Comparison of ENCODE assay signal across 9 cellular contexts in genomic region chr17:7716299-7716886, GRCh38. TPM values are rescaled to one million over a fixed set of nuclear protein-coding genes. Genes with fewer than 3 reads are reported as not detected.
DNase-seq lines count a peak whose midpoint lies in the region; ATAC-seq, FAIRE-seq and TF ChIP-seq lines count a peak whose summit lies in the region.
"Had no signal": no experiment of that assay in that cellular context is flagged by ENCODE, and none has a peak within 500 bp of the region (broad histone marks: within the 10 kb centered on the region; RNA-seq: fewer than 3 reads in every experiment).

No MANE protein-coding gene starts in this region.

- H3K4me3 ChIP-seq in heart left ventricle (peak overlapping the region; percentile 11 to 85 (median 59)), mesodermal cell (ENCODE audit: extremely low read depth, insufficient read depth, low read length, poor library complexity, severe bottlenecking) (peak overlapping the region; percentile 63), vagina (peak overlapping the region; percentile 57 to 72)

- no peaks in the 10 kb centered on the region for H3K36me3 ChIP-seq in heart left ventricle
- no peaks in the 10 kb centered on the region for H3K36me3 ChIP-seq in mesodermal cell (ENCODE audit: control insufficient read depth, insufficient read depth, low read length)
- no peaks in the 10 kb centered on the region for H3K36me3 ChIP-seq in vagina

- FAIRE-seq in frontal cortex (lab: Jason Lieb, UNC), result no peak

- H3K27ac ChIP-seq in heart left ventricle (peak overlapping the region in 1 of 12 donors; percentile 68), caudate nucleus (ENCODE audit: low read depth, low read length) (peak overlapping the region; percentile 44), mesodermal cell (ENCODE audit: low read depth, low read length, severe bottlenecking) (peak overlapping the region; percentile 69), vagina (peak overlapping the region; percentile 74)

- H3K4me1 ChIP-seq in heart left ventricle (peaks cover 0 to 21% (median 8%) of the 10 kb centered on the region in 12 donors), mesodermal cell (ENCODE audit: control insufficient read depth, insufficient read depth, low read length, poor library complexity, severe bottlenecking) (peaks cover 4% of the 10 kb centered on the region), vagina (peaks cover 24% of the 10 kb centered on the region)

- TF ChIP-seq POLR2A in heart left ventricle (IDR thresholded peaks at IDR 0.05) (no peak), vagina (IDR thresholded peaks at IDR 0.05) (no peak)

- ATAC-seq in heart left ventricle (no peak), GM18511 (IDR thresholded peaks at IDR 0.05; ENCODE audit: unreplicated experiment) (no peak)

- H3K9me3 ChIP-seq in heart left ventricle, result no peaks in the 10 kb centered on the region
- H3K9me3 ChIP-seq in mesodermal cell (ENCODE audit: control insufficient read depth, low read length), result no peaks in the 10 kb centered on the region
- H3K9me3 ChIP-seq in vagina, result no peaks in the 10 kb centered on the region

- H3K27me3 ChIP-seq in heart left ventricle (peaks cover 0 to 61% (median 22%) of the 10 kb centered on the region in 9 donors), vagina (no peaks in the 10 kb centered on the region)

- TF ChIP-seq CTCF in heart left ventricle (IDR thresholded peaks at IDR 0.05), result no peak
- no peak for TF ChIP-seq CTCF in vagina (IDR thresholded peaks at IDR 0.05)

- no peak for DNase-seq in heart left ventricle
- DNase-seq in cardiac septum (ENCODE audit: low spot score), result no peak
- DNase-seq in caudate nucleus (lab: John Stamatoyannopoulos, UW), result peak in 15 of 61 donors; percentile 13 to 55 (median 46)
- DNase-seq in vagina (ENCODE audit: extremely low spot score in 2 of 2), result no peak
- no peak for DNase-seq in frontal cortex (ENCODE audit: low spot score in 2 of 2)
- DNase-seq in activated CD4-positive, alpha-beta T cell treated with anti-CD3 and anti-CD28 coated beads for 1 hour, result no peak

- WGBS in heart left ventricle, 4 donors, result 18 to 22% (median 20%) methylated on average over 10 of the region's 10 CpGs
- 42 to 61% methylated on average over 4 to 7 of the region's 10 CpGs for WGBS in mesodermal cell (ENCODE audit: insufficient coverage in 2 of 2), 2 experiments

- intact Hi-C loops in heart left ventricle (cut with DNase I), result loop anchor here in 1 of 10 donors (2.0 kb wide), 1 partner anchor 28 kb away; the partner anchor contains the start of gene WRAP53
- intact Hi-C loops in cardiac septum (cut with DNase I), result no loop called here
- intact Hi-C loops in vagina (cut with DNase I), result no loop called here

RNA-seq across cellular contexts. Expression of gene DNAH2, which starts 1.2 kb away (rescaled TPM):
- total RNA-seq in heart left ventricle (under 1 TPM in 5 of 9 donors, not detected in 4; 0.02 to 0.56 (median 0.05) TPM), cardiac septum (0.16 TPM), vagina (0.49 TPM), frontal cortex (1.2 TPM)
- under 1 TPM; 0.04 TPM for polyA plus RNA-seq in heart left ventricle
- 1.9 TPM for polyA plus RNA-seq in mesodermal cell (2013, experiment 1 of 2)
- 3.4 TPM for polyA plus RNA-seq in mesodermal cell (2013, experiment 2 of 2)
- total RNA-seq: T-helper 2 cell treated with Interferon-gamma antibody and Interleukin-4, amounts not matched to agents 100 ng/mL and 5 ng/mL, for 36 hours had no signal

RNA-seq across cellular contexts. Expression of gene EFNB3, which starts 11.4 kb away (rescaled TPM):
- total RNA-seq in heart left ventricle (1 to 10 TPM in 1 of 9 donors, under 1 TPM in 8; 0.10 to 4.6 (median 0.36) TPM), cardiac septum (0.78 TPM), vagina (2.7 TPM), frontal cortex (17.5 TPM)
- polyA plus RNA-seq in heart left ventricle, result under 1 TPM; 0.15 to 0.43 TPM
- 38.0 TPM for polyA plus RNA-seq in mesodermal cell (2013, experiment 1 of 2)
- 38.0 TPM for polyA plus RNA-seq in mesodermal cell (2013, experiment 2 of 2)
- total RNA-seq: T-helper 2 cell treated with Interferon-gamma antibody and Interleukin-4, amounts not matched to agents 100 ng/mL and 5 ng/mL, for 36 hours had no signal

RNA-seq across cellular contexts. Expression of gene WRAP53, which starts 28.1 kb away (rescaled TPM):
- total RNA-seq in heart left ventricle (1 to 10 TPM; 3.7 to 9.8 (median 4.8) TPM), cardiac septum (3.2 TPM), vagina (7.6 TPM), frontal cortex (11.8 TPM)
- 10 to 100 TPM in 1 of 2 donors, 1 to 10 TPM in 1; 5.4 to 12.0 TPM for polyA plus RNA-seq in heart left ventricle
- 19.2 TPM for polyA plus RNA-seq in mesodermal cell (2013, experiment 1 of 2)
- 18.2 TPM for polyA plus RNA-seq in mesodermal cell (2013, experiment 2 of 2)

RNA-seq across cellular contexts. Expression of gene TP53, which starts 29.1 kb away (rescaled TPM):
- total RNA-seq in heart left ventricle (10 to 100 TPM; 10.0 to 44.6 (median 12.8) TPM), cardiac septum (17.5 TPM), vagina (18.7 TPM), frontal cortex (6.9 TPM)
- polyA plus RNA-seq in heart left ventricle, result 1 to 10 TPM; 6.8 to 9.0 TPM
- 85.8 TPM for polyA plus RNA-seq in mesodermal cell (2013, experiment 1 of 2)
- 71.2 TPM for polyA plus RNA-seq in mesodermal cell (2013, experiment 2 of 2)
